In the genomic region with DNA sequence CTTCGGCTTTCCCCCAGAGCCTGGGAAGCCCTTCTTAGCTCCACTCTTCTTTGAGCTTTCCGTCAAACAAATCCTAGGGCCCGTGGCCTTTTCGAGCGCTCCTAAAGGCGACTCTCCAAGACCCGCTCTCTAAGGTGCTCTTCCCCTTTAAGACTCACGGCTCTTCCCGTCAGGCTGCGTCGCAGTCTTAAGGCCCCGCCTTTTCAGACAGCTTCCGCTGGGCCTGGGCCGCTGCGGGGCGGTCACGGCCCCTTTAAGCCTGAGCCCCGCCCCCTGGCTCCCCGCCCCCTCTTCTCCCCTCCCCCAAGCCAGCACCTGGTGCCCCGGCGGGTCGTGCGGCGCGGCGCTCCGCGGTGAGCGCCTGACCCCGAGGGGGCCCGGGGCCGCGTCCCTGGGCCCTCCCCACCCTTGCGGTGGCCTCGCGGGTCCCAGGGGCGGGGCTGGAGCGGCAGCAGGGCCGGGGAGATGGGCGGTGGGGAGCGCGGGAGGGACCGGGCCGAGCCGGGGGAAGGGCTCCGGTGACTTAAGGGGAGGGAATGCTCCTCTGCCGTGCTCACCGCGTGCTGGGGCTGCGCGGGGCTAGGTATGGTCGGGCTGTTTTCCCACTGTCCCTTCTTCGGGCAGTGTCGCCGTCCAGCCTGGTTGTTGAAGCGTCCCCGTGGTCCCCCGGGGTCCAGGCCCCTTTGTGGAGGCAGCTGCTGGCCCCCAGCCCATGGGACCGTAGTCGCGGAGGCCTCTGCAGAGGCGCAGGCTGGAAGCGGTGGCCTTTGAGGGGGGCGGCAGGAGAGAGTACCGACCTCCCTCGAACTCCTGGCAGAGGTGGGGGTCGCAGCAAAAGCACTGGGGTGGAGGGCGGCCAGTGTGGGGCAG, we compare ENCODE assay signal across 8 cellular contexts. TPM values are rescaled to one million over a fixed set of nuclear protein-coding genes. Genes with fewer than 3 reads are reported as not detected.
DNase-seq lines count a peak whose midpoint lies in the region; ATAC-seq and TF ChIP-seq lines count a peak whose summit lies in the region.

A gene (plus strand): TSS at position 289 of the 870 bp plus-strand sequence. CDS start 692 bp downstream, outside the sequence.

- peak within 1 kb of the TSS; percentile 96 to 98 for H3K27ac Mint-ChIP-seq in effector memory CD8-positive, alpha-beta T cell
- peak within 1 kb of the TSS; percentile 94 for H3K27ac Mint-ChIP-seq in memory B cell

- peak within 1 kb of the TSS; percentile 96 to 97 for H3K4me3 Mint-ChIP-seq in effector memory CD8-positive, alpha-beta T cell
- H3K4me3 Mint-ChIP-seq in memory B cell = peak within 1 kb of the TSS; percentile 99

- peaks cover 33 to 36% of the 10 kb centered on the region in 2 donors for H3K4me1 Mint-ChIP-seq in effector memory CD8-positive, alpha-beta T cell (ENCODE audit: low read depth in 2 of 2)
- H3K4me1 Mint-ChIP-seq in memory B cell = peaks cover 28% of the 10 kb centered on the region

- DNase-seq in COLO668 (lab: John Stamatoyannopoulos, UW; ENCODE audit: unreplicated experiment) (peak; percentile 86), GM20000 (ENCODE audit: low spot score) (peak; percentile 95), HT-29 (ENCODE audit: low spot score) (peak; percentile 92), NOMO-1 treated with DMSO at 0.1 percent for 48 hours (lab: John Stamatoyannopoulos, UW; ENCODE audit: unreplicated experiment) (peak; percentile 92), memory B cell (ENCODE audit: low spot score in 2 of 2) (peak; percentile 65 to 67)
- peak; percentile 37 to 72 (median 49) for DNase-seq in activated CD8-positive, alpha-beta memory T cell treated with anti-CD3 and anti-CD28 coated beads for 48 hours (ENCODE audit: low read depth in 2 of 3, low spot score in 2 of 3)
- peak; percentile 70 to 74 (median 74) for DNase-seq in effector memory CD8-positive, alpha-beta T cell
- DNase-seq in stimulated activated CD8-positive, alpha-beta memory T cell treated with anti-CD3 and anti-CD28 coated beads, Interleukin-12 subunit alpha, Interleukin-12 subunit beta, amount 100 ng/mL, for 1 hour (ENCODE audit: low read depth) = peak; percentile 69

- peaks cover 8% of the 10 kb centered on the region for H3K36me3 Mint-ChIP-seq in effector memory CD8-positive, alpha-beta T cell (ENCODE audit: insufficient read depth)
- peaks cover 13% of the 10 kb centered on the region for H3K36me3 Mint-ChIP-seq in memory B cell

- TF ChIP-seq CTCF in GM20000 (IDR thresholded peaks at IDR 0.05; ENCODE audit: extremely low read depth, missing control alignments) = no peak

- H3K9me3 Mint-ChIP-seq in effector memory CD8-positive, alpha-beta T cell = no peaks in the 10 kb centered on the region
- no peaks in the 10 kb centered on the region for H3K9me3 Mint-ChIP-seq in memory B cell

- no peaks in the 10 kb centered on the region for H3K27me3 Mint-ChIP-seq in effector memory CD8-positive, alpha-beta T cell
- no peaks in the 10 kb centered on the region for H3K27me3 Mint-ChIP-seq in memory B cell

- peak; percentile 93 for ATAC-seq in effector memory CD8-positive, alpha-beta T cell (replicated peaks)
- ATAC-seq in memory B cell (ENCODE audit: low read depth) = peak; percentile 92

RNA-seq across cellular contexts. Expression of the gene that starts here (rescaled TPM):
- total RNA-seq in HT-29 (2014; rRNA removed; shearing (Covaris generic)) = 34.8 and 41.2 TPM in 2 replicates

Comparison
In these comparisons a context has a peak if more than half of its experiments do, and no peak if none do; other contexts are left out.
1. Peak in every context shown above with its lines: DNase-seq and ATAC-seq.